In the genomic region with DNA sequence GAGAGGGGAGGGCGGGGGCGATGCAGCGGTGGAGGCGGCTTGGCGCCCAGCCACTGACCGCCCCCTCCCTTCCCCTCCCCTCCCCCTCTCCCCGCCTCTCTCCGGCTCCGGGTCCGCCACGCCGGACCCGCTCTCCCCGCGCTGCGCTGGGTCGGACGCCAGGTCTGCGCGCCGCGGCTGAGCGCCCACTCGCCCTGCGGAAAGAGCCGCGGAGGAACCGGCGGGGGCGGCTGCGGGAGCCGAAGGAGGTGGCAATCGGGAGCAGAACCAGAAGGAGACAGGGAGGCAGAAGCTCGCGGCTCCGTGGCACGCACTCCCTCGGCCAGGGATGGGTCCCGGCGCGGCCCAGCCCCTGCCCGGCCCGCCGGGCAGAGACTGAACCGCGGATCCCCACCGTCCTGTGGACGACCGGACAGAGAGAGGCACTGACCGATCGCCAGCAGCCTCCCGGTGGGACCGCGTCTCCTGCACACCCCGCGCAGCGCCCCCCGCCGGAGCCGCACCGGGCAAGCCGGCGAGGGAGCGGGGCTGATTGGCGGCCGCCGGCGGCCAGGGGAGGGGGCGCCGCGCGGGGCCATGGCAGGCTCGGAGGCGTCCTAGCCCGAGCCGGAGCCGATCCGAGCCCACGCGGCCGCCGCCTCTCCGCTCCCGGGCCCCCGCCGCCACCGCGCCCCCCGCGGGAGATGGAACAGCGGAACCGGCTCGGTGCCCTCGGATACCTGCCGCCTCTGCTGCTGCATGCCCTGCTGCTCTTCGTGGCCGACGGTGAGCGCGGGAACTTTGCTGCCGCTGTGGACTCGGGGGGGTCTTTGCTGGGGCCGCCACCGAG, we compare ENCODE assay signal across 9 cellular contexts. TPM values are rescaled to one million over a fixed set of nuclear protein-coding genes. Genes with fewer than 3 reads are reported as not detected.
DNase-seq lines count a peak whose midpoint lies in the region; ATAC-seq and TF ChIP-seq lines count a peak whose summit lies in the region.
"Had no signal": no experiment of that assay in that cellular context is flagged by ENCODE, and none has a peak within 500 bp of the region (broad histone marks: within the 10 kb centered on the region; RNA-seq: fewer than 3 reads in every experiment).

A gene (plus strand): TSS at position 94 of the 829 bp plus-strand sequence. CDS start 590 bp downstream, at position 684.

- H3K4me1 Mint-ChIP-seq in activated CD4-positive, alpha-beta T cell treated with anti-CD3 and anti-CD28 coated beads for 36 hours = peaks cover 22% of the 10 kb centered on the region
- peaks cover 20% of the 10 kb centered on the region for H3K4me1 Mint-ChIP-seq in activated T-helper 1 cell treated with anti-CD3 and anti-CD28 coated beads, Interleukin-12 subunit alpha, Interleukin-12 subunit beta, Interleukin-2, Interleukin-4 antibody, amounts not matched to agents 30 ng/mL and 10 ng/mL and 1 ng/mL, durations not matched to agents 14 hours and 24 hours and 36 hours (ENCODE audit: low read depth)

- peak within 1 kb of the TSS in 7 of 8 donors; percentile 5 to 57 (median 17) for H3K4me3 ChIP-seq in spleen

- POLR2A ChIA-PET in activated CD4-positive, alpha-beta T cell treated with anti-CD3 and anti-CD28 coated beads for 36 hours (lab: Charles Lee) = no interaction called here

- H3K27ac Mint-ChIP-seq in activated CD4-positive, alpha-beta T cell treated with anti-CD3 and anti-CD28 coated beads for 36 hours = no peak within 1 kb of the TSS
- no peak within 1 kb of the TSS for H3K27ac Mint-ChIP-seq in activated T-helper 1 cell treated with anti-CD3 and anti-CD28 coated beads, Interleukin-12 subunit alpha, Interleukin-12 subunit beta, Interleukin-2, Interleukin-4 antibody, amounts not matched to agents 30 ng/mL and 10 ng/mL and 1 ng/mL, durations not matched to agents 14 hours and 24 hours and 36 hours

- TF ChIP-seq CTCF in spleen (IDR thresholded peaks at IDR 0.05 in 8 of 11, conservative IDR thresholded peaks at IDR 0.05 in 3 of 11) = no peak

- no peaks in the 10 kb centered on the region for H3K9me3 Mint-ChIP-seq in activated CD4-positive, alpha-beta T cell treated with anti-CD3 and anti-CD28 coated beads for 36 hours (ENCODE audit: low read depth)
- H3K9me3 Mint-ChIP-seq in activated T-helper 1 cell treated with anti-CD3 and anti-CD28 coated beads, Interleukin-12 subunit alpha, Interleukin-12 subunit beta, Interleukin-2, Interleukin-4 antibody, amounts not matched to agents 30 ng/mL and 10 ng/mL and 1 ng/mL, durations not matched to agents 14 hours and 24 hours and 36 hours = no peaks in the 10 kb centered on the region

- 1 to 4% (median 2%) methylated on average over 23 to 102 of the region's 104 CpGs for WGBS in spleen, 5 donors

- peaks cover 58% of the 10 kb centered on the region for H3K27me3 Mint-ChIP-seq in activated CD4-positive, alpha-beta T cell treated with anti-CD3 and anti-CD28 coated beads for 36 hours
- H3K27me3 Mint-ChIP-seq in activated T-helper 1 cell treated with anti-CD3 and anti-CD28 coated beads, Interleukin-12 subunit alpha, Interleukin-12 subunit beta, Interleukin-2, Interleukin-4 antibody, amounts not matched to agents 30 ng/mL and 10 ng/mL and 1 ng/mL, durations not matched to agents 14 hours and 24 hours and 36 hours (ENCODE audit: insufficient read depth) = peaks cover 63% of the 10 kb centered on the region

- peaks cover 0 to 11% (median 0%) of the 10 kb centered on the region in 8 donors for H3K9me3 ChIP-seq in spleen

- intact Hi-C loops in activated CD4-positive, alpha-beta T cell treated with anti-CD3 and anti-CD28 coated beads for 36 hours (cut with DNase I, micrococcal nuclease) = loop anchor here (5.0 to 10.0 kb wide), 7 partner anchors 61 to 1826 kb away; a partner anchor contains a TSS
- intact Hi-C loops in activated T-helper 1 cell treated with anti-CD3 and anti-CD28 coated beads, Interleukin-12 subunit alpha, Interleukin-12 subunit beta, Interleukin-2, Interleukin-4 antibody, amounts not matched to agents 30 ng/mL and 10 ng/mL and 1 ng/mL, durations not matched to agents 14 hours and 24 hours and 36 hours (cut with micrococcal nuclease) = loop anchor here (5.0 kb wide), 6 partner anchors 59 to 1826 kb away; a partner anchor contains a TSS
- intact Hi-C loops in spleen (cut with DNase I; ENCODE audit: low total_unique reads) = no loop called here

- CTCF ChIA-PET in activated CD4-positive, alpha-beta T cell treated with anti-CD3 and anti-CD28 coated beads for 36 hours (lab: Charles Lee) = interaction anchor here (1.4 kb wide), 1 partner anchor 16 kb away, joined by 3 read pairs; no protein-coding TSS in a partner anchor

- H3K4me3 Mint-ChIP-seq in activated CD4-positive, alpha-beta T cell treated with anti-CD3 and anti-CD28 coated beads for 36 hours = peak within 1 kb of the TSS; percentile 35
- H3K4me3 Mint-ChIP-seq in activated T-helper 1 cell treated with anti-CD3 and anti-CD28 coated beads, Interleukin-12 subunit alpha, Interleukin-12 subunit beta, Interleukin-2, Interleukin-4 antibody, amounts not matched to agents 30 ng/mL and 10 ng/mL and 1 ng/mL, durations not matched to agents 14 hours and 24 hours and 36 hours = peak within 1 kb of the TSS; percentile 62

- TF ChIP-seq POLR2A in spleen (IDR thresholded peaks at IDR 0.05) = no peak

- peaks cover 24 to 62% (median 50%) of the 10 kb centered on the region in 6 donors for H3K4me1 ChIP-seq in spleen

- H3K36me3 Mint-ChIP-seq in activated CD4-positive, alpha-beta T cell treated with anti-CD3 and anti-CD28 coated beads for 36 hours (ENCODE audit: low read depth) = peaks cover 5% of the 10 kb centered on the region
- H3K36me3 Mint-ChIP-seq in activated T-helper 1 cell treated with anti-CD3 and anti-CD28 coated beads, Interleukin-12 subunit alpha, Interleukin-12 subunit beta, Interleukin-2, Interleukin-4 antibody, amounts not matched to agents 30 ng/mL and 10 ng/mL and 1 ng/mL, durations not matched to agents 14 hours and 24 hours and 36 hours (ENCODE audit: low read depth) = peaks cover 2% of the 10 kb centered on the region

- no peaks in the 10 kb centered on the region for H3K36me3 ChIP-seq in spleen

- H3K27me3 ChIP-seq in spleen (replicated peaks in 1 of 7) = peaks cover 15 to 100% (median 75%) of the 10 kb centered on the region in 7 donors

- DNase-seq in activated CD4-positive, alpha-beta T cell treated with anti-CD3 and anti-CD28 coated beads for 36 hours = no peak
- no peak for DNase-seq in activated CD4-positive, alpha-beta T cell treated with anti-CD3 and anti-CD28 coated beads for 1 hour
- no peak for DNase-seq in activated T-helper 1 cell treated with anti-CD3 and anti-CD28 coated beads, Interleukin-12 subunit alpha, Interleukin-12 subunit beta, Interleukin-2, Interleukin-4 antibody, amounts not matched to agents 30 ng/mL and 10 ng/mL and 1 ng/mL, durations not matched to agents 14 hours and 24 hours and 36 hours (ENCODE audit: low spot score)
- DNase-seq in iPS-NIHi11 (ENCODE audit: low spot score) (peak; percentile 53), spleen (peak; percentile 33), NCI-H1436 treated with DMSO at 0.1 percent for 48 hours (lab: John Stamatoyannopoulos, UW) (no peak)

- ATAC-seq in activated CD4-positive, alpha-beta T cell treated with anti-CD3 and anti-CD28 coated beads for 36 hours = no peak
- no peak for ATAC-seq in HG02763 (IDR thresholded peaks at IDR 0.05; ENCODE audit: unreplicated experiment)
- no peak for ATAC-seq in GM19324 (IDR thresholded peaks at IDR 0.05; ENCODE audit: low FRiP score, unreplicated experiment)

- no peak within 1 kb of the TSS for H3K27ac ChIP-seq in spleen

RNA-seq across cellular contexts. Expression of the gene that starts here (rescaled TPM):
- total RNA-seq in activated CD4-positive, alpha-beta T cell treated with anti-CD3 and anti-CD28 coated beads for 36 hours = not detected
- total RNA-seq in activated T-helper 1 cell treated with anti-CD3 and anti-CD28 coated beads, Interleukin-12 subunit alpha, Interleukin-12 subunit beta, Interleukin-2, Interleukin-4 antibody, amounts not matched to agents 30 ng/mL and 10 ng/mL and 1 ng/mL, durations not matched to agents 14 hours and 24 hours and 36 hours = not detected in 2 replicates
- total RNA-seq in spleen = not detected
- polyA plus RNA-seq in spleen = not detected
- total RNA-seq: M059J had no signal

Comparison
In these comparisons a context has a peak if more than half of its experiments do, and no peak if none do; other contexts are left out.
1. Peak in DNase-seq and H3K4me3 ChIP-seq in spleen; RNA of the gene not detected or under 1 TPM.